ENCODE assay signal across 12 cellular contexts in genomic region chr6:150102750-150103270, GRCh38. TPM values are rescaled to one million over a fixed set of nuclear protein-coding genes. Genes with fewer than 3 reads are reported as not detected.
"Had no signal": no experiment of that assay in that cellular context is flagged by ENCODE, and none has a peak within 500 bp of the region (broad histone marks: within the 10 kb centered on the region; RNA-seq: fewer than 3 reads in every experiment).

No MANE protein-coding gene starts in this region.

- H3K4me3 ChIP-seq: GM23248, GM23338, HAP-1 had no signal

- H3K36me3 ChIP-seq: HAP-1 had no signal

- H3K27ac ChIP-seq: GM23248 had no signal

- ATAC-seq: GM23338, HCT116 had no signal

- DNase-seq: GM23248, GOT3, H7, H9, HCEC 1CT, HFFc6 had no signal

- H3K9me3 ChIP-seq: HAP-1 had no signal

- FAIRE-seq: H1, H54 had no signal

- H2AFZ ChIP-seq: GM23248, GM23338 had no signal

- H3K4me1 ChIP-seq: HAP-1 had no signal

- H3K4me2 ChIP-seq: GM23338 had no signal

- H3K9ac ChIP-seq: GM23248 had no signal

RNA-seq across cellular contexts. Expression of gene PPP1R14C, which starts 40.0 kb away (rescaled TPM):
- total RNA-seq: H4 had no signal
